In the genomic region with DNA sequence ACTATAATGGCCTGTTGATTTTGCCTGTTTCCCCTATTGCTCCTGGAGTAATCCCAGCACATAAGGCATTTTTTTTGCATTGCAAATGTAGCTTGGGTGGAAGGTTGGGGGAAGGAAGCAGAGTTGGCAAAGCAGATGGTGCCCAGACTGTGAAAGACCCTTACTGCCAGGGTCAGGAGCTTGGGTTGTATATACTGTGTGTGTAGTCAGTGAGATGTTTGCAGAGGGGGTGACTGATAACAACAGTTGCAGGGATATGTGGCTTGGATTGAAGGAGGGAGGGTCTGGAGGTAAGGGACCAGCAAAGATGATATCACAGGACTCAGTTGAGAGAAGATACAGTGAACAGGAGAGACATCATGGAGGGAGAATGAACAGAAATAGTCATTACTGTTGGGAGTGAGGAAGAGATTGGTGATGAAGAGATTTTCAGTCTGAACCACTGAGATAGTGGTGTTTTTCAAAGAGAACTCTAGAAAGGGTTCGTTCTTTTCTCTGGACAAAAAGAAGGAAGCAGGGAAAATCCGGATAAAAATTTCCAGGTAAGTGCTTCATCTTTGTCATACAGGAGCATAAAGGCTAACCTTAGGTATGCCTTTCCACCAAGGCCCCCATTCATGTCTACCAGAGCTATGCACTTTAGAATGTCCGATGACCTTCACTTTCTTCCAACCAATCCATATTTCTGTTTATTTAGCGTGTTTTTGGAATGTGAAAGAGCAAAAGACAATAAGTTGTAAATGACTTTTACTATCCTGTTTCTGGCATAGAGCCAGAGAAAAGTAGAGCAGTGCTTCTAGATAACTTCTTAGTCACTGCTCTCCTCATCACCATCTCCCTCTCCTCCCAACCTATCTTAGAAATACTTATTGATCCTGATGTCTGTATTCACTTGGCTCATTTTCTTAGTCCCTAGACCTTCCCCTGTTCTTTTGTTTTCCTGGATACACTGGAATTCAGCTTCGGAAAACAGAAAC, we compare ENCODE assay signal across 1 cellular context.
A peak's percentile ranks its signal among the peaks of the same experiment; 100 is the strongest.
TF ChIP-seq lines count a peak whose summit lies in the region.

No MANE protein-coding gene starts in this region.

TF ChIP-seq in HepG2, 621 proteins besides CTCF, POLR2A, EP300 and RAD21 (continued from another document and continues in another):
- TF ChIP-seq, protein P1, sequence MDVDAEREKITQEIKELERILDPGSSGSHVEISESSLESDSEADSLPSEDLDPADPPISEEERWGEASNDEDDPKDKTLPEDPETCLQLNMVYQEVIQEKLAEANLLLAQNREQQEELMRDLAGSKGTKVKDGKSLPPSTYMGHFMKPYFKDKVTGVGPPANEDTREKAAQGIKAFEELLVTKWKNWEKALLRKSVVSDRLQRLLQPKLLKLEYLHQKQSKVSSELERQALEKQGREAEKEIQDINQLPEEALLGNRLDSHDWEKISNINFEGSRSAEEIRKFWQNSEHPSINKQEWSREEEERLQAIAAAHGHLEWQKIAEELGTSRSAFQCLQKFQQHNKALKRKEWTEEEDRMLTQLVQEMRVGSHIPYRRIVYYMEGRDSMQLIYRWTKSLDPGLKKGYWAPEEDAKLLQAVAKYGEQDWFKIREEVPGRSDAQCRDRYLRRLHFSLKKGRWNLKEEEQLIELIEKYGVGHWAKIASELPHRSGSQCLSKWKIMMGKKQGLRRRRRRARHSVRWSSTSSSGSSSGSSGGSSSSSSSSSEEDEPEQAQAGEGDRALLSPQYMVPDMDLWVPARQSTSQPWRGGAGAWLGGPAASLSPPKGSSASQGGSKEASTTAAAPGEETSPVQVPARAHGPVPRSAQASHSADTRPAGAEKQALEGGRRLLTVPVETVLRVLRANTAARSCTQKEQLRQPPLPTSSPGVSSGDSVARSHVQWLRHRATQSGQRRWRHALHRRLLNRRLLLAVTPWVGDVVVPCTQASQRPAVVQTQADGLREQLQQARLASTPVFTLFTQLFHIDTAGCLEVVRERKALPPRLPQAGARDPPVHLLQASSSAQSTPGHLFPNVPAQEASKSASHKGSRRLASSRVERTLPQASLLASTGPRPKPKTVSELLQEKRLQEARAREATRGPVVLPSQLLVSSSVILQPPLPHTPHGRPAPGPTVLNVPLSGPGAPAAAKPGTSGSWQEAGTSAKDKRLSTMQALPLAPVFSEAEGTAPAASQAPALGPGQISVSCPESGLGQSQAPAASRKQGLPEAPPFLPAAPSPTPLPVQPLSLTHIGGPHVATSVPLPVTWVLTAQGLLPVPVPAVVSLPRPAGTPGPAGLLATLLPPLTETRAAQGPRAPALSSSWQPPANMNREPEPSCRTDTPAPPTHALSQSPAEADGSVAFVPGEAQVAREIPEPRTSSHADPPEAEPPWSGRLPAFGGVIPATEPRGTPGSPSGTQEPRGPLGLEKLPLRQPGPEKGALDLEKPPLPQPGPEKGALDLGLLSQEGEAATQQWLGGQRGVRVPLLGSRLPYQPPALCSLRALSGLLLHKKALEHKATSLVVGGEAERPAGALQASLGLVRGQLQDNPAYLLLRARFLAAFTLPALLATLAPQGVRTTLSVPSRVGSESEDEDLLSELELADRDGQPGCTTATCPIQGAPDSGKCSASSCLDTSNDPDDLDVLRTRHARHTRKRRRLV (CRISPR knock-in tag; IDR thresholded peaks at IDR 0.05) = no peak
- TF ChIP-seq ZNF556 (CRISPR knock-in tag; IDR thresholded peaks at IDR 0.05; ENCODE audit: borderline replicate concordance) = 0 out of 2 replicates have a peak, but pooled peaks have one; percentile 31
- peak; percentile 64 for TF ChIP-seq HHEX (CRISPR knock-in tag; IDR thresholded peaks at IDR 0.05)
- no peak for TF ChIP-seq XBP1 (CRISPR knock-in tag; IDR thresholded peaks at IDR 0.05)
- TF ChIP-seq POLR2G (IDR thresholded peaks at IDR 0.05; ENCODE audit: low read depth, low read length) = no peak
- no peak for TF ChIP-seq SRSF9 (IDR thresholded peaks at IDR 0.05; ENCODE audit: borderline replicate concordance, insufficient read depth, low read depth, low read length, poor library complexity, severe bottlenecking)
- TF ChIP-seq CHCHD3 (CRISPR knock-in tag; IDR thresholded peaks at IDR 0.05) = no peak
- TF ChIP-seq REXO4 (CRISPR knock-in tag; IDR thresholded peaks at IDR 0.05; ENCODE audit: borderline replicate concordance) = no peak
- TF ChIP-seq, protein P2, sequence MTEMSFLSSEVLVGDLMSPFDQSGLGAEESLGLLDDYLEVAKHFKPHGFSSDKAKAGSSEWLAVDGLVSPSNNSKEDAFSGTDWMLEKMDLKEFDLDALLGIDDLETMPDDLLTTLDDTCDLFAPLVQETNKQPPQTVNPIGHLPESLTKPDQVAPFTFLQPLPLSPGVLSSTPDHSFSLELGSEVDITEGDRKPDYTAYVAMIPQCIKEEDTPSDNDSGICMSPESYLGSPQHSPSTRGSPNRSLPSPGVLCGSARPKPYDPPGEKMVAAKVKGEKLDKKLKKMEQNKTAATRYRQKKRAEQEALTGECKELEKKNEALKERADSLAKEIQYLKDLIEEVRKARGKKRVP (CRISPR knock-in tag; IDR thresholded peaks at IDR 0.05) = no peak
- TF ChIP-seq ZNF460 (CRISPR knock-in tag; IDR thresholded peaks at IDR 0.05; ENCODE audit: borderline replicate concordance) = no peak; the same call in 1 of the 2 replicates
- 0 out of 2 replicates have a peak, but pooled peaks have one; percentile 38 for TF ChIP-seq ARNTL (CRISPR knock-in tag; IDR thresholded peaks at IDR 0.05)
- TF ChIP-seq ZNF543 (CRISPR knock-in tag; IDR thresholded peaks at IDR 0.05) = peak; percentile 56; the same call in 1 of the 2 replicates
- TF ChIP-seq, protein P3, sequence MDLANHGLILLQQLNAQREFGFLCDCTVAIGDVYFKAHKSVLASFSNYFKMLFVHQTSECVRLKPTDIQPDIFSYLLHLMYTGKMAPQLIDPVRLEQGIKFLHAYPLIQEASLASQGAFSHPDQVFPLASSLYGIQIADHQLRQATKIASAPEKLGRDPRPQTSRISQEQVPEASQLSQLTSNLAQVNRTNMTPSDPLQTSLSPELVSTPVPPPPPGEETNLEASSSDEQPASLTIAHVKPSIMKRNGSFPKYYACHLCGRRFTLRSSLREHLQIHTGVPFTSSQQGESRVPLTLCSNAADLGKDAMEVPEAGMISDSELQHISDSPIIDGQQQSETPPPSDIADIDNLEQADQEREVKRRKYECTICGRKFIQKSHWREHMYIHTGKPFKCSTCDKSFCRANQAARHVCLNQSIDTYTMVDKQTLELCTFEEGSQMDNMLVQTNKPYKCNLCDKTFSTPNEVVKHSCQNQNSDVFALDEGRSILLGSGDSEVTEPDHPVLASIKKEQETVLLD (CRISPR knock-in tag; IDR thresholded peaks at IDR 0.05; ENCODE audit: low read depth) = no peak
- no peak for TF ChIP-seq ZBTB38 (CRISPR knock-in tag; IDR thresholded peaks at IDR 0.05)
- TF ChIP-seq SUZ12 (IDR thresholded peaks at IDR 0.05; ENCODE audit: low read depth, low read length) = no peak
- TF ChIP-seq, protein P4, sequence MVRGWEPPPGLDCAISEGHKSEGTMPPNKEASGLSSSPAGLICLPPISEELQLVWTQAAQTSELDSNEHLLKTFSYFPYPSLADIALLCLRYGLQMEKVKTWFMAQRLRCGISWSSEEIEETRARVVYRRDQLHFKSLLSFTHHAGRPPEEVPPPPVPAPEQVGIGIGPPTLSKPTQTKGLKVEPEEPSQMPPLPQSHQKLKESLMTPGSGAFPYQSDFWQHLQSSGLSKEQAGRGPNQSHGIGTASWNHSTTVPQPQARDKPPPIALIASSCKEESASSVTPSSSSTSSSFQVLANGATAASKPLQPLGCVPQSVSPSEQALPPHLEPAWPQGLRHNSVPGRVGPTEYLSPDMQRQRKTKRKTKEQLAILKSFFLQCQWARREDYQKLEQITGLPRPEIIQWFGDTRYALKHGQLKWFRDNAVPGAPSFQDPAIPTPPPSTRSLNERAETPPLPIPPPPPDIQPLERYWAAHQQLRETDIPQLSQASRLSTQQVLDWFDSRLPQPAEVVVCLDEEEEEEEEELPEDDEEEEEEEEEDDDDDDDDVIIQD (CRISPR knock-in tag; IDR thresholded peaks at IDR 0.05; ENCODE audit: low read depth) = peak; percentile 100
- TF ChIP-seq, protein P5, sequence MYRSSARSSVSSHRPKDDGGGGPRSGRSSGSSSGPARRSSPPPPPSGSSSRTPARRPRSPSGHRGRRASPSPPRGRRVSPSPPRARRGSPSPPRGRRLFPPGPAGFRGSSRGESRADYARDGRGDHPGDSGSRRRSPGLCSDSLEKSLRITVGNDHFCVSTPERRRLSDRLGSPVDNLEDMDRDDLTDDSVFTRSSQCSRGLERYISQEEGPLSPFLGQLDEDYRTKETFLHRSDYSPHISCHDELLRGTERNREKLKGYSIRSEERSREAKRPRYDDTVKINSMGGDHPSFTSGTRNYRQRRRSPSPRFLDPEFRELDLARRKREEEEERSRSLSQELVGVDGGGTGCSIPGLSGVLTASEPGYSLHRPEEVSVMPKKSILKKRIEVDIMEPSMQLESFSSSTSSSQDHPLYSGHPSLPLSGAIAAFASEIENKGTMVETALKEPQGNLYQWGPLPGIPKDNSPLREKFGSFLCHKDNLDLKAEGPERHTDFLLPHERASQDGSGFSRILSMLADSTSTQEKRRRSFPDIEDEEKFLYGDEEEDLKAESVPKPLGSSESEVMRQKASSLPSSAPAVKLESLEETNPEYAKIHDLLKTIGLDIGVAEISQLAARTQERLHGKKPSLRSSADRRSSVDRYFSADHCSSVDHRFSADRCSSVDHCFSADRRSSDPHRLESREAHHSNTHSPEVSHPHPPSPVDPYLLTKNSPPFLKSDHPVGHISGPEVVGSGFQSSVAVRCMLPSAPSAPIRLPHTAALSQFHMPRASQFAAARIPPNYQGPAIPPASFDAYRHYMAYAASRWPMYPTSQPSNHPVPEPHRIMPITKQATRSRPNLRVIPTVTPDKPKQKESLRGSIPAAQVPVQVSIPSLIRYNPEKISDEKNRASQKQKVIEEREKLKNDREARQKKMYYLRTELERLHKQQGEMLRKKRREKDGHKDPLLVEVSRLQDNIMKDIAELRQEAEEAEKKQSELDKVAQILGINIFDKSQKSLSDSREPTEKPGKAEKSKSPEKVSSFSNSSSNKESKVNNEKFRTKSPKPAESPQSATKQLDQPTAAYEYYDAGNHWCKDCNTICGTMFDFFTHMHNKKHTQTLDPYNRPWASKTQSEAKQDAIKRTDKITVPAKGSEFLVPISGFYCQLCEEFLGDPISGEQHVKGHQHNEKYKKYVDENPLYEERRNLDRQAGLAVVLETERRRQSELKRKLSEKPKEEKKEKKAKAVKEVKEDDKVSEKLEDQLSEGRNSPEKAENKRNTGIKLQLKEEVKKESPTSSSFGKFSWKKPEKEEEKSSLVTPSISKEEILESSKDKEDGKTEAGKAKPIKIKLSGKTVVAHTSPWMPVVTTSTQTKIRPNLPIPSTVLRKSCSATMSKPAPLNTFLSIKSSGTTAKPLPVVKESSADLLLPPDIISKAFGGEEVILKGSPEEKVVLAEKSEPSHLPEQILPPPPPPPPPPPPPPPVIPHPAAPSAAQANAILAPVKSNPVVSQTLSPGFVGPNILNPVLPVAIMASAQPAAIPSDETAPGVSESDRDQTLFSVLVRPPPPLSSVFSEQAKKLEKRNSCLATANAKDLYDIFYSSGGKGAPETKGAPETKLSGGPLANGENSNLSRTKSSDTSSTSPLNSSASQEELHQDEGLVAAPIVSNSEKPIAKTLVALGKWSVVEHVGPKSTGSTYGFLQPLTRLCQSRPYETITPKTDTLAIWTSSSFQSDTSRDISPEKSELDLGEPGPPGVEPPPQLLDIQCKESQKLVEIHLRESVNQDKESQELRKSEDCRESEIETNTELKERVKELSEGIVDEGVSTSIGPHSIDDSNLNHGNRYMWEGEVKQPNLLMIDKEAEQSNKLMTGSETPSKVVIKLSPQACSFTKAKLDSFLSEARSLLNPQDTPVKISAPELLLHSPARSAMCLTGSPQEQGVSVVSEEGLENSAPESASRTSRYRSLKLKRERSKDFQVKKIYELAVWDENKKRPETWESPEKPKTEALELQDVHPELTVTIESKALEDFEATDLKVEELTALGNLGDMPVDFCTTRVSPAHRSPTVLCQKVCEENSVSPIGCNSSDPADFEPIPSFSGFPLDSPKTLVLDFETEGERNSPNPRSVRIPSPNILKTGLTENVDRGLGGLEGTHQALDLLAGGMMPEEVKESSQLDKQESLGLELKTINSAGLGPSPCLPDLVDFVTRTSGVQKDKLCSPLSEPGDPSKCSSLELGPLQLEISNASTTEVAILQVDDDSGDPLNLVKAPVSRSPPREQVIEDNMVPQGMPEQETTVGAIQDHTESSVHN (CRISPR knock-in tag; IDR thresholded peaks at IDR 0.05) = no peak
- TF ChIP-seq, protein P6, sequence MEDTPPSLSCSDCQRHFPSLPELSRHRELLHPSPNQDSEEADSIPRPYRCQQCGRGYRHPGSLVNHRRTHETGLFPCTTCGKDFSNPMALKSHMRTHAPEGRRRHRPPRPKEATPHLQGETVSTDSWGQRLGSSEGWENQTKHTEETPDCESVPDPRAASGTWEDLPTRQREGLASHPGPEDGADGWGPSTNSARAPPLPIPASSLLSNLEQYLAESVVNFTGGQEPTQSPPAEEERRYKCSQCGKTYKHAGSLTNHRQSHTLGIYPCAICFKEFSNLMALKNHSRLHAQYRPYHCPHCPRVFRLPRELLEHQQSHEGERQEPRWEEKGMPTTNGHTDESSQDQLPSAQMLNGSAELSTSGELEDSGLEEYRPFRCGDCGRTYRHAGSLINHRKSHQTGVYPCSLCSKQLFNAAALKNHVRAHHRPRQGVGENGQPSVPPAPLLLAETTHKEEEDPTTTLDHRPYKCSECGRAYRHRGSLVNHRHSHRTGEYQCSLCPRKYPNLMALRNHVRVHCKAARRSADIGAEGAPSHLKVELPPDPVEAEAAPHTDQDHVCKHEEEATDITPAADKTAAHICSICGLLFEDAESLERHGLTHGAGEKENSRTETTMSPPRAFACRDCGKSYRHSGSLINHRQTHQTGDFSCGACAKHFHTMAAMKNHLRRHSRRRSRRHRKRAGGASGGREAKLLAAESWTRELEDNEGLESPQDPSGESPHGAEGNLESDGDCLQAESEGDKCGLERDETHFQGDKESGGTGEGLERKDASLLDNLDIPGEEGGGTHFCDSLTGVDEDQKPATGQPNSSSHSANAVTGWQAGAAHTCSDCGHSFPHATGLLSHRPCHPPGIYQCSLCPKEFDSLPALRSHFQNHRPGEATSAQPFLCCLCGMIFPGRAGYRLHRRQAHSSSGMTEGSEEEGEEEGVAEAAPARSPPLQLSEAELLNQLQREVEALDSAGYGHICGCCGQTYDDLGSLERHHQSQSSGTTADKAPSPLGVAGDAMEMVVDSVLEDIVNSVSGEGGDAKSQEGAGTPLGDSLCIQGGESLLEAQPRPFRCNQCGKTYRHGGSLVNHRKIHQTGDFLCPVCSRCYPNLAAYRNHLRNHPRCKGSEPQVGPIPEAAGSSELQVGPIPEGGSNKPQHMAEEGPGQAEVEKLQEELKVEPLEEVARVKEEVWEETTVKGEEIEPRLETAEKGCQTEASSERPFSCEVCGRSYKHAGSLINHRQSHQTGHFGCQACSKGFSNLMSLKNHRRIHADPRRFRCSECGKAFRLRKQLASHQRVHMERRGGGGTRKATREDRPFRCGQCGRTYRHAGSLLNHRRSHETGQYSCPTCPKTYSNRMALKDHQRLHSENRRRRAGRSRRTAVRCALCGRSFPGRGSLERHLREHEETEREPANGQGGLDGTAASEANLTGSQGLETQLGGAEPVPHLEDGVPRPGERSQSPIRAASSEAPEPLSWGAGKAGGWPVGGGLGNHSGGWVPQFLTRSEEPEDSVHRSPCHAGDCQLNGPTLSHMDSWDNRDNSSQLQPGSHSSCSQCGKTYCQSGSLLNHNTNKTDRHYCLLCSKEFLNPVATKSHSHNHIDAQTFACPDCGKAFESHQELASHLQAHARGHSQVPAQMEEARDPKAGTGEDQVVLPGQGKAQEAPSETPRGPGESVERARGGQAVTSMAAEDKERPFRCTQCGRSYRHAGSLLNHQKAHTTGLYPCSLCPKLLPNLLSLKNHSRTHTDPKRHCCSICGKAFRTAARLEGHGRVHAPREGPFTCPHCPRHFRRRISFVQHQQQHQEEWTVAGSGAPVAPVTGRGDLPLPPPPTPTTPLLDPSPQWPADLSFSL (CRISPR knock-in tag; IDR thresholded peaks at IDR 0.05) = no peak
- TF ChIP-seq, protein P7, sequence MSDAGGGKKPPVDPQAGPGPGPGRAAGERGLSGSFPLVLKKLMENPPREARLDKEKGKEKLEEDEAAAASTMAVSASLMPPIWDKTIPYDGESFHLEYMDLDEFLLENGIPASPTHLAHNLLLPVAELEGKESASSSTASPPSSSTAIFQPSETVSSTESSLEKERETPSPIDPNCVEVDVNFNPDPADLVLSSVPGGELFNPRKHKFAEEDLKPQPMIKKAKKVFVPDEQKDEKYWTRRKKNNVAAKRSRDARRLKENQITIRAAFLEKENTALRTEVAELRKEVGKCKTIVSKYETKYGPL (CRISPR knock-in tag; IDR thresholded peaks at IDR 0.05) = no peak
- no peak for TF ChIP-seq ZNF251 (CRISPR knock-in tag; IDR thresholded peaks at IDR 0.05)
- peak; percentile 90 for TF ChIP-seq HNF4A (CRISPR knock-in tag; IDR thresholded peaks at IDR 0.05)
- TF ChIP-seq GTF2F1 (IDR thresholded peaks at IDR 0.05; ENCODE audit: low read length) = peak; percentile 87
